Comparison of ENCODE assay signal across 9 cellular contexts in genomic region chr20:25056601-25057233, GRCh38. TPM values are rescaled to one million over a fixed set of nuclear protein-coding genes. Genes with fewer than 3 reads are reported as not detected.
DNase-seq lines count a peak whose midpoint lies in the region; ATAC-seq and TF ChIP-seq lines count a peak whose summit lies in the region.
"Had no signal": no experiment of that assay in that cellular context is flagged by ENCODE, and none has a peak within 500 bp of the region (broad histone marks: within the 10 kb centered on the region; RNA-seq: fewer than 3 reads in every experiment).

No MANE protein-coding gene starts in this region.

- H3F3A ChIP-seq in PC-3 (ENCODE audit: low read length, unreplicated experiment), result no peaks in the 10 kb centered on the region

- ATAC-seq in PC-3 (no peak), psoas muscle (no peak), HG03378 (IDR thresholded peaks at IDR 0.05; ENCODE audit: unreplicated experiment) (no peak)

- no peaks in the 10 kb centered on the region for H3K9me3 ChIP-seq in PC-3 (ENCODE audit: low read length)
- H3K9me3 ChIP-seq in psoas muscle, result no peaks in the 10 kb centered on the region

- TF ChIP-seq CTCF in PC-3 (conservative IDR thresholded peaks at IDR 0.05; ENCODE audit: low read depth, low read length), result no peak
- no peak for TF ChIP-seq CTCF in fibroblast of pulmonary artery (IDR thresholded peaks at IDR 0.05; ENCODE audit: low read length, missing control alignments)
- TF ChIP-seq CTCF in psoas muscle (IDR thresholded peaks at IDR 0.05), result no peak

- peak; percentile 63 for DNase-seq in activated effector memory CD4-positive, alpha-beta T cell treated with anti-CD3 and anti-CD28 coated beads, Interleukin-2, amount 50 U/mL, for 16 hours
- DNase-seq in activated effector memory CD4-positive, alpha-beta T cell treated with Interleukin-2 at 50 U/mL for 16 hours, result no peak
- DNase-seq in PC-3, result no peak
- no peak for DNase-seq in fibroblast of pulmonary artery (ENCODE audit: low read depth)
- DNase-seq in psoas muscle, result no peak
- DNase-seq in DMS79 (lab: John Stamatoyannopoulos, UW), result no peak
- no peak for DNase-seq in NCI-H146 treated with DMSO at 0.1 percent for 48 hours (lab: John Stamatoyannopoulos, UW; ENCODE audit: unreplicated experiment)

- 7 to 12% (median 11%) methylated on average over 24 of the region's 24 CpGs for WGBS in psoas muscle, 3 donors

- H3K4me1 ChIP-seq in PC-3 (ENCODE audit: insufficient read depth, low read length), result peaks cover 26% of the 10 kb centered on the region
- H3K4me1 ChIP-seq in psoas muscle, result peaks cover 55% of the 10 kb centered on the region

- H4K20me1 ChIP-seq in PC-3 (ENCODE audit: low read length), result no peaks in the 10 kb centered on the region

- intact Hi-C loops in PC-3 (cut with micrococcal nuclease) (loop anchor here (2.0 kb wide), 1 partner anchor 64 kb away; the partner anchor contains the start of gene APMAP), psoas muscle (cut with DNase I) (no loop called here)

- peak overlapping the region; percentile 93 for H3K4me2 ChIP-seq in PC-3 (ENCODE audit: low read length)

- H3K36me3 ChIP-seq in PC-3 (ENCODE audit: low read depth, low read length) (no peaks in the 10 kb centered on the region), psoas muscle (ENCODE audit: insufficient read depth in 1 of 2, low read depth in 1 of 2) (no peaks in the 10 kb centered on the region)

- H3K27me3 ChIP-seq in PC-3 (ENCODE audit: low read length) (peaks cover 5% of the 10 kb centered on the region), psoas muscle (ENCODE audit: insufficient read depth in 3 of 3, low read length in 2 of 3) (no peaks in the 10 kb centered on the region)

- H3K9me2 ChIP-seq in PC-3 (replicated peaks; ENCODE audit: low read length), result no peaks in the 10 kb centered on the region

- H3K27ac ChIP-seq in PC-3 (ENCODE audit: low read length) (no peak overlapping the region), psoas muscle (peak overlapping the region; percentile 83)
- H3K27ac ChIP-seq: epithelial cell of prostate had no signal

- BruUV-seq in PC-3 (replicated peaks; lab: Mats Ljungman, UMichigan), result no TSS peak

- peak overlapping the region; percentile 86 for H3K4me3 ChIP-seq in PC-3 (ENCODE audit: low read length)
- H3K4me3 ChIP-seq in fibroblast of pulmonary artery (replicated peaks; ENCODE audit: low read depth, low read length), result peak overlapping the region; percentile 68
- peak overlapping the region; percentile 86 for H3K4me3 ChIP-seq in psoas muscle

- CTCF ChIA-PET in PC-3 (lab: Charles Lee), result no interaction called here

- peak overlapping the region; percentile 43 for H3K9ac ChIP-seq in PC-3 (ENCODE audit: low read length)

- POLR2A ChIA-PET in PC-3 (lab: Charles Lee; ENCODE audit: unreplicated experiment), result no interaction called here

- H3K79me2 ChIP-seq in PC-3 (ENCODE audit: low read length), result no peaks in the 10 kb centered on the region

- peak overlapping the region; percentile 93 for H2AFZ ChIP-seq in PC-3 (ENCODE audit: low read length)

RNA-seq across cellular contexts. Expression of gene ACSS1, which starts 1.2 kb away (rescaled TPM):
- total RNA-seq in PC-3 (2014; rRNA removed), result 2.3 and 2.4 TPM in 2 replicates
- total RNA-seq in psoas muscle, result 10 to 100 TPM; 16.8 to 53.3 (median 39.0) TPM
- polyA plus RNA-seq in psoas muscle, result 10 to 100 TPM in 2 of 3 donors, 1 to 10 TPM in 1; 8.8 to 15.1 (median 12.2) TPM

RNA-seq across cellular contexts. Expression of gene VSX1, which starts 25.2 kb away (rescaled TPM):
- total RNA-seq in PC-3 (2014; rRNA removed), result not detected in 2 replicates
- total RNA-seq in psoas muscle, result under 1 TPM in 3 of 4 donors, not detected in 1; 0.41 to 0.52 (median 0.48) TPM
- polyA plus RNA-seq in psoas muscle, result under 1 TPM; 0.04 to 0.07 (median 0.05) TPM
